ENCODE assay signal across 8 cellular contexts in genomic region chr10:112137381-112137987, GRCh38. TPM values are rescaled to one million over a fixed set of nuclear protein-coding genes. Genes with fewer than 3 reads are reported as not detected.
DNase-seq lines count a peak whose midpoint lies in the region; ATAC-seq lines count a peak whose summit lies in the region.

No MANE protein-coding gene starts in this region.

- H3K4me2 ChIP-seq in mesenchymal stem cell (ENCODE audit: low read length, poor library complexity, severe bottlenecking), result no peak overlapping the region

- H3K9ac ChIP-seq in mesenchymal stem cell (ENCODE audit: low read length), result no peak overlapping the region

- H3K27me3 ChIP-seq in mesenchymal stem cell (ENCODE audit: control insufficient read depth in 1 of 2, insufficient read depth in 1 of 2, low read length in 2 of 2), result peaks cover 3 to 14% of the 10 kb centered on the region in 2 experiments

- no peak overlapping the region for H3K4ac ChIP-seq in mesenchymal stem cell (ENCODE audit: low read depth in 1 of 2, low read length in 2 of 2)

- H2BK120ac ChIP-seq in mesenchymal stem cell (ENCODE audit: low read depth, low read length), result no peak overlapping the region

- no peak overlapping the region for H2AK5ac ChIP-seq in mesenchymal stem cell (ENCODE audit: low read length, severe bottlenecking)

- H3K79me1 ChIP-seq in mesenchymal stem cell (replicated peaks; ENCODE audit: low read length, poor library complexity, severe bottlenecking), result no peaks in the 10 kb centered on the region

- H3K14ac ChIP-seq in mesenchymal stem cell (ENCODE audit: low read length in 2 of 2), result no peak overlapping the region

- no peaks in the 10 kb centered on the region for H3K36me3 ChIP-seq in mesenchymal stem cell (ENCODE audit: control insufficient read depth in 1 of 2, insufficient read depth in 2 of 2, low read depth in 1 of 2, low read length in 2 of 2)

- no peak overlapping the region for H4K8ac ChIP-seq in mesenchymal stem cell (ENCODE audit: low read length)

- H2BK5ac ChIP-seq in mesenchymal stem cell (ENCODE audit: low read depth, low read length, poor library complexity, severe bottlenecking), result no peak overlapping the region

- no peak overlapping the region for H3K4me3 ChIP-seq in mesenchymal stem cell (ENCODE audit: insufficient read depth in 1 of 2, low read depth in 1 of 2, low read length in 2 of 2)

- peak; percentile 41 for ATAC-seq in HG02938 (IDR thresholded peaks at IDR 0.05; ENCODE audit: unreplicated experiment)

- no peak overlapping the region for H3K18ac ChIP-seq in mesenchymal stem cell (ENCODE audit: low read depth in 1 of 2, low read length in 2 of 2)

- no peaks in the 10 kb centered on the region for H3K4me1 ChIP-seq in mesenchymal stem cell (ENCODE audit: control insufficient read depth, insufficient read depth, low read depth, low read length)

- no peaks in the 10 kb centered on the region for H3K9me3 ChIP-seq in mesenchymal stem cell (ENCODE audit: control insufficient read depth, low read length)

- H2BK12ac ChIP-seq in mesenchymal stem cell (ENCODE audit: low read length in 2 of 2), result no peak overlapping the region

- no peak overlapping the region for H3K27ac ChIP-seq in mesenchymal stem cell (ENCODE audit: low read length, poor library complexity, severe bottlenecking)

- no peak overlapping the region for H4K91ac ChIP-seq in mesenchymal stem cell (ENCODE audit: low read length)

- WGBS in mesenchymal stem cell, result 51% methylated on average over 7 of the region's 9 CpGs

- no peak overlapping the region for H2BK15ac ChIP-seq in mesenchymal stem cell (ENCODE audit: low read depth, poor library complexity, severe bottlenecking)

- no peak overlapping the region for H2AFZ ChIP-seq in mesenchymal stem cell (ENCODE audit: low read depth, low read length)

- no peak overlapping the region for H3K23ac ChIP-seq in mesenchymal stem cell (ENCODE audit: low read length in 2 of 2)

- DNase-seq in NCI-H1417 (lab: John Stamatoyannopoulos, UW), result peak in 2 of 3 experiments; percentile 23 to 56
- no peak for DNase-seq in NCI-H1417 treated with DMSO at 0.1 percent for 48 hours (lab: John Stamatoyannopoulos, UW)
- DNase-seq in NCI-H345 treated with DMSO at 0.1 percent for 48 hours (lab: John Stamatoyannopoulos, UW; ENCODE audit: unreplicated experiment), result peak; percentile 2
- DNase-seq in activated CD4-positive, alpha-beta T cell treated with anti-CD3 and anti-CD28 coated beads, Interleukin-2, amount 50 U/mL, for 4 hours, result peak; percentile 44 to 52
- DNase-seq in effector CD4-positive, alpha-beta T cell, result peak; percentile 49
- DNase-seq in mesenchymal stem cell, result peak; percentile 55
- DNase-seq in stimulated activated CD8-positive, alpha-beta memory T cell treated with anti-CD3 and anti-CD28 coated beads, Interleukin-15, amount 100 ng/mL, for 4 hours (ENCODE audit: low read depth in 2 of 2), result peak; percentile 13 to 15

RNA-seq across cellular contexts. Expression of gene GPAM, which starts 46.1 kb away (rescaled TPM):
- polyA plus RNA-seq in mesenchymal stem cell (2013, experiment 1 of 2), result 2.3 TPM
- polyA plus RNA-seq in mesenchymal stem cell (2013, experiment 2 of 2), result 2.5 TPM
